In genomic region chr16:1972490-1972877, GRCh38 we compare ENCODE assay signal across 1 cellular context.
TF ChIP-seq lines count a peak whose summit lies in the region.

No MANE protein-coding gene starts in this region.

TF ChIP-seq in endothelial cell of umbilical vein, 7 proteins besides CTCF, POLR2A, EP300 and RAD21:
- TF ChIP-seq JUN (IDR thresholded peaks at IDR 0.05; ENCODE audit: borderline replicate concordance, insufficient read depth, insufficient read length, low read depth): no peak
- no peak for TF ChIP-seq EZH2 (IDR thresholded peaks at IDR 0.05; ENCODE audit: borderline replicate concordance, low read depth, low read length, severe bottlenecking)
- TF ChIP-seq FOS (IDR thresholded peaks at IDR 0.05; ENCODE audit: borderline replicate concordance, insufficient read depth, low read length): no peak
- no peak for TF ChIP-seq GATA2 (IDR thresholded peaks at IDR 0.05; ENCODE audit: insufficient read depth, insufficient read length, low read depth, low read length)
- TF ChIP-seq, protein P1, sequence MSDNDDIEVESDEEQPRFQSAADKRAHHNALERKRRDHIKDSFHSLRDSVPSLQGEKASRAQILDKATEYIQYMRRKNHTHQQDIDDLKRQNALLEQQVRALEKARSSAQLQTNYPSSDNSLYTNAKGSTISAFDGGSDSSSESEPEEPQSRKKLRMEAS (IDR thresholded peaks at IDR 0.05; ENCODE audit: insufficient read depth, insufficient read length): no peak
- TF ChIP-seq POLR2AphosphoS5 (IDR thresholded peaks at IDR 0.05; ENCODE audit: insufficient read depth, low read depth, low read length): no peak
- no peak for TF ChIP-seq MYC (IDR thresholded peaks at IDR 0.05; ENCODE audit: low read depth, low read length)
